25 cellular contexts compared by ENCODE assay signal in genomic region chr1:91135799-91136198, GRCh38.
"Had no signal": no experiment of that assay in that cellular context is flagged by ENCODE, and none has a peak within 500 bp of the region (broad histone marks: within the 10 kb centered on the region; RNA-seq: fewer than 3 reads in every experiment).

No MANE protein-coding gene starts in this region.

- H3K4me3 ChIP-seq: gastroesophageal sphincter, heart left ventricle, hepatocyte, lung, mucosa of descending colon, prostate gland, right atrium auricular region, smooth muscle cell, suprapubic skin, thyroid gland, vagina had no signal

- H3K9ac ChIP-seq: parathyroid adenoma had no signal

- H3K9me3 ChIP-seq: gastroesophageal sphincter, heart left ventricle, mucosa of descending colon, neutrophil, prostate gland, right atrium auricular region, suprapubic skin, thyroid gland, vagina had no signal

- H3K4me1 ChIP-seq: gastroesophageal sphincter, heart left ventricle, parathyroid adenoma, prostate gland, right atrium auricular region, suprapubic skin, thyroid gland, vagina had no signal

- DNase-seq: effector CD8-positive, alpha-beta T cell; endodermal cell; foreskin fibroblast; heart left ventricle; mucosa of descending colon; naive B cell; stimulated activated CD4-positive, alpha-beta T cell treated with anti-CD3 and anti-CD28 coated beads, Interleukin-12 subunit alpha, Interleukin-12 subunit beta, amount 100 ng/mL, for 4 hours; stimulated activated CD4-positive, alpha-beta T cell treated with anti-CD3 and anti-CD28 coated beads, Interleukin-1b, Interleukin-23, amount 100 ng/mL, for 48 hours; stimulated activated CD4-positive, alpha-beta T cell treated with anti-CD3 and anti-CD28 coated beads, Interleukin-4, amount 100 ng/mL, for 1 hour; stimulated activated CD8-positive, alpha-beta memory T cell treated with anti-CD3 and anti-CD28 coated beads, Interleukin-4, amount 100 ng/mL, for 48 hours; stimulated activated naive CD4-positive, alpha-beta T cell; stimulated activated naive CD8-positive, alpha-beta T cell treated with anti-CD3 and anti-CD28 coated beads, Interleukin-15, amount 100 ng/mL, for 72 hours; thyroid gland; trophoblast cell had no signal

- H3K27me3 ChIP-seq: hepatocyte, right atrium auricular region, suprapubic skin, thyroid gland, vagina had no signal

- H3K36me3 ChIP-seq: gastroesophageal sphincter, heart left ventricle, neutrophil, prostate gland, right atrium auricular region, suprapubic skin, thyroid gland, vagina had no signal

- H3K27ac ChIP-seq: epithelial cell of prostate, gastroesophageal sphincter, heart left ventricle, hepatocyte, neutrophil, parathyroid adenoma, prostate gland, right atrium auricular region, suprapubic skin, thyroid gland, vagina had no signal
